In the genomic region with DNA sequence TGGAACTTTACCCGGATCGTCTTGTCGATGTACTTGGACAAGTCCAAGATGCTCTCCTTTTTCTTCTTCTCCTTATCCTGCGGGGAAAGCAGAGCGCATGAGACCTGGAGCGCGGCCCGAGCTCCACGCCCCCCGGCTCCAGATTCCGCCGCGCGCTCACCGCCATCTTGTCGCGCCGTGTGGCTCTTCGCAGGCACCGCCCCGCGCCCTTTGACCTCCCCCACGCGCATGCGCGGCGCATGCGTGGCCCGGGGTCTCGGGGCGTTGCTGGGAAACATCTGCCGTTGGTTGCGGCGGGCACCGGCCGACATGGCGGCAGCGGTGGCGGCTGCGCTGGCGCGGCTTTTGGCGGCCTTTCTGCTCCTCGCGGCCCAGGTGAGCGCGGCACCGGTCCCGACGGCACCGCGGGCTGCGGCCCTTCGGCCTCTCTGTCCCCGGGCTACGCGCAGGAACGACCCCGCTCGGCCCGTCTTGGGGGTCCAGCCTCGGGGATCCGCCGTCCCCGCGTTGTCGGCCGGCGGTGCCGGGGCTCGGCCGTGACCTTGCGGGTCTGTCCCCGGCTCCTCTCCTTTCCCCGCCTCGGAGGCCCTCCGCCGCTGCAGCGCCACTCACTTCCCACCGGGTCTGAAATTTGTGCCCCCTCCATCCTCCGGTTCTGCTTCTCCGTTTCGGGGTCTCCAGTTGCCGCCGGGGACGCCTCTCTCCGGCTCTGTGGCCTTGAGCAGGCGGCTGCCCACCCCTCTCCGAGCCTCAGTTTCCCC, we compare ENCODE assay signal across 8 cellular contexts. TPM values are rescaled to one million over a fixed set of nuclear protein-coding genes. Genes with fewer than 3 reads are reported as not detected.
A peak's percentile ranks its signal among the peaks of the same experiment; 100 is the strongest.
DNase-seq lines count a peak whose midpoint lies in the region; ATAC-seq, FAIRE-seq and TF ChIP-seq lines count a peak whose summit lies in the region.

A gene (minus strand): TSS at position 186 of the 761 bp plus-strand sequence. CDS start 20 bp downstream, at position 166.
A gene with protein sequence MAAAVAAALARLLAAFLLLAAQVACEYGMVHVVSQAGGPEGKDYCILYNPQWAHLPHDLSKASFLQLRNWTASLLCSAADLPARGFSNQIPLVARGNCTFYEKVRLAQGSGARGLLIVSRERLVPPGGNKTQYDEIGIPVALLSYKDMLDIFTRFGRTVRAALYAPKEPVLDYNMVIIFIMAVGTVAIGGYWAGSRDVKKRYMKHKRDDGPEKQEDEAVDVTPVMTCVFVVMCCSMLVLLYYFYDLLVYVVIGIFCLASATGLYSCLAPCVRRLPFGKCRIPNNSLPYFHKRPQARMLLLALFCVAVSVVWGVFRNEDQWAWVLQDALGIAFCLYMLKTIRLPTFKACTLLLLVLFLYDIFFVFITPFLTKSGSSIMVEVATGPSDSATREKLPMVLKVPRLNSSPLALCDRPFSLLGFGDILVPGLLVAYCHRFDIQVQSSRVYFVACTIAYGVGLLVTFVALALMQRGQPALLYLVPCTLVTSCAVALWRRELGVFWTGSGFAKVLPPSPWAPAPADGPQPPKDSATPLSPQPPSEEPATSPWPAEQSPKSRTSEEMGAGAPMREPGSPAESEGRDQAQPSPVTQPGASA (plus strand): TSS at position 284 of the 761 bp plus-strand sequence. CDS start 26 bp downstream, at position 310.

- no peak for TF ChIP-seq POLR2A in esophagus muscularis mucosa (IDR thresholded peaks at IDR 0.05; ENCODE audit: low read depth)

- no peaks in the 10 kb centered on the region for H3K9me3 Mint-ChIP-seq in CD8-positive, alpha-beta T cell

- intact Hi-C loops in CD8-positive, alpha-beta T cell (cut with DNase I, micrococcal nuclease) = loop anchor here (1.0 to 5.0 kb wide), 9 partner anchors 38 to 854 kb away; a partner anchor contains a TSS
- intact Hi-C loops in esophagus muscularis mucosa (cut with DNase I) = loop anchor here (5.0 kb wide), 2 partner anchors 51 to 176 kb away; a partner anchor contains a TSS

- H3K36me3 Mint-ChIP-seq in CD8-positive, alpha-beta T cell = peaks cover 41% of the 10 kb centered on the region

- peak within 1 kb of the TSS; percentile 99 for H3K27ac Mint-ChIP-seq in CD8-positive, alpha-beta T cell

- DNase-seq in CD8-positive, alpha-beta T cell = peak; percentile 81 to 96 (median 91)
- DNase-seq in RCC 7860 (ENCODE audit: low spot score) (peak; percentile 77), esophagus muscularis mucosa (ENCODE audit: extremely low spot score) (peak; percentile 97), myocyte (ENCODE audit: low read depth) (peak; percentile 92)
- DNase-seq in activated T-cell treated with anti-CD3 and anti-CD28 coated beads, Interleukin-2, amount 50 U/mL, for 48 hours = peak; percentile 94 to 95
- DNase-seq in stimulated activated CD8-positive, alpha-beta memory T cell treated with anti-CD3 and anti-CD28 coated beads, Interleukin-7, amount 100 ng/mL, for 24 hours (ENCODE audit: low read depth) = peak; percentile 91

- no peak for TF ChIP-seq RAD21 in Ishikawa (IDR thresholded peaks at IDR 0.05; ENCODE audit: low read depth)

- peaks cover 60% of the 10 kb centered on the region for H3K4me1 ChIP-seq in CD8-positive, alpha-beta T cell (ENCODE audit: insufficient read depth, low read length)
- peaks cover 55 to 74% (median 67%) of the 10 kb centered on the region in 4 donors for H3K4me1 ChIP-seq in esophagus muscularis mucosa

- TF ChIP-seq EP300 in Ishikawa (IDR thresholded peaks at IDR 0.05; ENCODE audit: borderline replicate concordance) = no peak
- TF ChIP-seq EP300 in esophagus muscularis mucosa (IDR thresholded peaks at IDR 0.05) = no peak

- no peaks in the 10 kb centered on the region for H3K27me3 Mint-ChIP-seq in CD8-positive, alpha-beta T cell (ENCODE audit: low read depth)

- WGBS in esophagus muscularis mucosa = 0% methylated on average over 22 of the region's 89 CpGs

- no peak for FAIRE-seq in RCC 7860 (lab: Jason Lieb, UNC)

- peak within 1 kb of the TSS; percentile 97 for H3K4me3 Mint-ChIP-seq in CD8-positive, alpha-beta T cell

- no peaks in the 10 kb centered on the region for H3K27me3 ChIP-seq in CD8-positive, alpha-beta T cell (ENCODE audit: insufficient read depth, low read length)
- no peaks in the 10 kb centered on the region for H3K27me3 ChIP-seq in esophagus muscularis mucosa

- ATAC-seq in CD8-positive, alpha-beta T cell = peak; percentile 62
- ATAC-seq in GM21360 (IDR thresholded peaks at IDR 0.05; ENCODE audit: unreplicated experiment) = peak; percentile 65

- POLR2A ChIA-PET in CD8-positive, alpha-beta T cell (lab: Charles Lee) = interaction anchor here (0.6 to 1.7 kb wide), 5 partner anchors 37 to 225 kb away, joined by 3 to 6 read pairs (median 4); no protein-coding TSS in a partner anchor

- H3K9me3 ChIP-seq in CD8-positive, alpha-beta T cell (ENCODE audit: low read length) = no peaks in the 10 kb centered on the region
- no peaks in the 10 kb centered on the region for H3K9me3 ChIP-seq in esophagus muscularis mucosa

- H3K36me3 ChIP-seq in CD8-positive, alpha-beta T cell (ENCODE audit: insufficient read depth, low read length) = peaks cover 13% of the 10 kb centered on the region
- H3K36me3 ChIP-seq in esophagus muscularis mucosa = peaks cover under 1 to 26% (median 24%) of the 10 kb centered on the region in 4 donors

- H3K4me1 Mint-ChIP-seq in CD8-positive, alpha-beta T cell (ENCODE audit: low read depth) = peaks cover 62% of the 10 kb centered on the region

- H3K4me3 ChIP-seq in CD8-positive, alpha-beta T cell (ENCODE audit: low read depth, low read length) = peak within 1 kb of the TSS; percentile 93
- peak within 1 kb of the TSS; percentile 87 to 100 (median 92) for H3K4me3 ChIP-seq in esophagus muscularis mucosa

- CTCF ChIA-PET in CD8-positive, alpha-beta T cell (lab: Charles Lee) = interaction anchor here (1.4 to 1.9 kb wide), 2 partner anchors 39 to 63 kb away, joined by 3 to 7 read pairs; no protein-coding TSS in a partner anchor

- no peak for TF ChIP-seq CTCF in CD8-positive, alpha-beta T cell (IDR thresholded peaks at IDR 0.05)
- peak in 1 of 3 experiments; percentile 34 for TF ChIP-seq CTCF in esophagus muscularis mucosa (IDR thresholded peaks at IDR 0.05)

- peak within 1 kb of the TSS; percentile 82 for H3K27ac ChIP-seq in CD8-positive, alpha-beta T cell (ENCODE audit: low read depth, low read length)
- H3K27ac ChIP-seq in esophagus muscularis mucosa (replicated peaks in 1 of 4) = peak within 1 kb of the TSS; percentile 76 to 85 (median 81)

TF ChIP-seq in Ishikawa, 13 proteins besides CTCF, POLR2A, EP300 and RAD21:
- TF ChIP-seq FOXM1 (IDR thresholded peaks at IDR 0.05; ENCODE audit: borderline replicate concordance, low read depth) (no peak), TAF1 (IDR thresholded peaks at IDR 0.05; ENCODE audit: low read depth) (peak; percentile 94), ZBTB7A (IDR thresholded peaks at IDR 0.05; ENCODE audit: low read depth) (peak; percentile 16; the same call in 1 of the 2 replicates), CEBPB (IDR thresholded peaks at IDR 0.05) (no peak), EGR1 (IDR thresholded peaks at IDR 0.05) (peak; percentile 10; the same call in 1 of the 2 replicates), CREB1 (IDR thresholded peaks at IDR 0.05; ENCODE audit: low read depth) (no peak), YY1 (IDR thresholded peaks at IDR 0.05; ENCODE audit: low read depth) (peak; percentile 98), TCF12 (IDR thresholded peaks at IDR 0.05; ENCODE audit: low read depth) (peak; percentile 16; the same call in 1 of the 2 replicates), TEAD4 (IDR thresholded peaks at IDR 0.05) (peak; percentile 46), NFIC (IDR thresholded peaks at IDR 0.05) (no peak)
- TF ChIP-seq, protein P1, sequence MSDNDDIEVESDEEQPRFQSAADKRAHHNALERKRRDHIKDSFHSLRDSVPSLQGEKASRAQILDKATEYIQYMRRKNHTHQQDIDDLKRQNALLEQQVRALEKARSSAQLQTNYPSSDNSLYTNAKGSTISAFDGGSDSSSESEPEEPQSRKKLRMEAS (IDR thresholded peaks at IDR 0.05) = peak; percentile 92
- TF ChIP-seq, protein P2, sequence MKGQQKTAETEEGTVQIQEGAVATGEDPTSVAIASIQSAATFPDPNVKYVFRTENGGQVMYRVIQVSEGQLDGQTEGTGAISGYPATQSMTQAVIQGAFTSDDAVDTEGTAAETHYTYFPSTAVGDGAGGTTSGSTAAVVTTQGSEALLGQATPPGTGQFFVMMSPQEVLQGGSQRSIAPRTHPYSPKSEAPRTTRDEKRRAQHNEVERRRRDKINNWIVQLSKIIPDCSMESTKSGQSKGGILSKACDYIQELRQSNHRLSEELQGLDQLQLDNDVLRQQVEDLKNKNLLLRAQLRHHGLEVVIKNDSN (IDR thresholded peaks at IDR 0.05) = no peak
- TF ChIP-seq, protein P3, sequence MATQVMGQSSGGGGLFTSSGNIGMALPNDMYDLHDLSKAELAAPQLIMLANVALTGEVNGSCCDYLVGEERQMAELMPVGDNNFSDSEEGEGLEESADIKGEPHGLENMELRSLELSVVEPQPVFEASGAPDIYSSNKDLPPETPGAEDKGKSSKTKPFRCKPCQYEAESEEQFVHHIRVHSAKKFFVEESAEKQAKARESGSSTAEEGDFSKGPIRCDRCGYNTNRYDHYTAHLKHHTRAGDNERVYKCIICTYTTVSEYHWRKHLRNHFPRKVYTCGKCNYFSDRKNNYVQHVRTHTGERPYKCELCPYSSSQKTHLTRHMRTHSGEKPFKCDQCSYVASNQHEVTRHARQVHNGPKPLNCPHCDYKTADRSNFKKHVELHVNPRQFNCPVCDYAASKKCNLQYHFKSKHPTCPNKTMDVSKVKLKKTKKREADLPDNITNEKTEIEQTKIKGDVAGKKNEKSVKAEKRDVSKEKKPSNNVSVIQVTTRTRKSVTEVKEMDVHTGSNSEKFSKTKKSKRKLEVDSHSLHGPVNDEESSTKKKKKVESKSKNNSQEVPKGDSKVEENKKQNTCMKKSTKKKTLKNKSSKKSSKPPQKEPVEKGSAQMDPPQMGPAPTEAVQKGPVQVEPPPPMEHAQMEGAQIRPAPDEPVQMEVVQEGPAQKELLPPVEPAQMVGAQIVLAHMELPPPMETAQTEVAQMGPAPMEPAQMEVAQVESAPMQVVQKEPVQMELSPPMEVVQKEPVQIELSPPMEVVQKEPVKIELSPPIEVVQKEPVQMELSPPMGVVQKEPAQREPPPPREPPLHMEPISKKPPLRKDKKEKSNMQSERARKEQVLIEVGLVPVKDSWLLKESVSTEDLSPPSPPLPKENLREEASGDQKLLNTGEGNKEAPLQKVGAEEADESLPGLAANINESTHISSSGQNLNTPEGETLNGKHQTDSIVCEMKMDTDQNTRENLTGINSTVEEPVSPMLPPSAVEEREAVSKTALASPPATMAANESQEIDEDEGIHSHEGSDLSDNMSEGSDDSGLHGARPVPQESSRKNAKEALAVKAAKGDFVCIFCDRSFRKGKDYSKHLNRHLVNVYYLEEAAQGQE (IDR thresholded peaks at IDR 0.05; ENCODE audit: low read depth) = no peak
TF ChIP-seq in Ishikawa: peak in this region for 7.

RNA-seq across cellular contexts. Expression of the first gene that starts in this region (rescaled TPM):
- total RNA-seq in CD8-positive, alpha-beta T cell = 100 to 1,000 TPM; 103 to 113 TPM
- total RNA-seq in esophagus muscularis mucosa = 100 to 1,000 TPM in 3 of 4 donors, 10 to 100 TPM in 1; 76.4 to 113 (median 106) TPM
- 158 and 226 TPM in 2 replicates for total RNA-seq in myocyte
- polyA plus RNA-seq in myocyte (2012) = 181 TPM

RNA-seq across cellular contexts. Expression of the second gene that starts in this region (rescaled TPM):
- 100 to 1,000 TPM; 123 to 126 TPM for total RNA-seq in CD8-positive, alpha-beta T cell
- total RNA-seq in esophagus muscularis mucosa (10 to 100 TPM; 25.0 to 42.4 (median 29.9) TPM), myocyte (36.1 and 45.7 TPM in 2 replicates)
- 42.7 TPM for polyA plus RNA-seq in myocyte (2012)

Comparison
In these comparisons a context has a peak if more than half of its experiments do, and no peak if none do; other contexts are left out.
1. Peak in every context shown above with its lines: DNase-seq, ATAC-seq, H3K4me3 ChIP-seq and H3K27ac ChIP-seq.